In the genomic region with DNA sequence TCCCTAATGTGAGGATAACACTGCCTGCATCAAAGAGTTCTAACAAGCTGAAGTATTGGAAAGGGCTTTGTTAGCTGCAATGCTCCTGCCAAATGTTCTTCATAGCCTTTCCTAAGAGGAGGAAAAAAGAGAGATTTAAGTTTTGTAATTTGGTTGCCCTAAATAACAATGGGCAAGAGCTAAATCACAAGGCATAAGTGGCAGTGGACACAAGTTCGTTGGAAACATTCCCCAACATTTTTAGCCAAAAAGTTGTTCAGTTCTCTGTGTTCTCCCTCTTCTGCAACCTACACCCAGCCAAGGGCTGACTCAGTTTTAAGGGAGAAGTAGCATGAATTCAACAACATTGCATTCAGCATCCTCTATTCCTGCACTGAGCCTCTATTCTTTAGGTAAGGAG, we compare ENCODE assay signal across 20 cellular contexts. TPM values are rescaled to one million over a fixed set of nuclear protein-coding genes. Genes with fewer than 3 reads are reported as not detected.
DNase-seq lines count a peak whose midpoint lies in the region; ATAC-seq, FAIRE-seq and TF ChIP-seq lines count a peak whose summit lies in the region.
"Had no signal": no experiment of that assay in that cellular context is flagged by ENCODE, and none has a peak within 500 bp of the region (broad histone marks: within the 10 kb centered on the region; RNA-seq: fewer than 3 reads in every experiment).

No MANE protein-coding gene starts in this region.

- no peaks in the 10 kb centered on the region for H3K27me3 ChIP-seq in H1 (replicated peaks in 1 of 4; ENCODE audit: control insufficient read depth in 3 of 4, extremely low read depth in 1 of 4, insufficient read depth in 3 of 4, low read length in 3 of 4)

- H2BK120ac ChIP-seq in H1 (replicated peaks; ENCODE audit: low read depth, low read length): no peak overlapping the region

- no peaks in the 10 kb centered on the region for H3K4me1 Mint-ChIP-seq in activated T-helper 1 cell treated with anti-CD3 and anti-CD28 coated beads, Interleukin-12 subunit alpha, Interleukin-12 subunit beta, Interleukin-2, Interleukin-4 antibody, amounts not matched to agents 30 ng/mL and 10 ng/mL and 1 ng/mL, durations not matched to agents 14 hours and 24 hours and 36 hours (ENCODE audit: low read depth)

- no peaks in the 10 kb centered on the region for H3K23me2 ChIP-seq in H1 (ENCODE audit: low read depth, low read length)

- H4K8ac ChIP-seq in H1 (ENCODE audit: extremely low read depth, insufficient read depth, low read length): no peak overlapping the region

- H2AK5ac ChIP-seq in H1 (ENCODE audit: low read depth, low read length): no peak overlapping the region

- no peak overlapping the region for H4K91ac ChIP-seq in H1 (replicated peaks; ENCODE audit: insufficient read length, low read length)

- H2BK12ac ChIP-seq in H1 (ENCODE audit: low read depth, low read length): peak overlapping the region; percentile 75; the same call in 1 of the 2 replicates

- H3K4me2 ChIP-seq in H1 (ENCODE audit: insufficient read depth in 1 of 2, low read depth in 2 of 2, low read length in 2 of 2): no peak overlapping the region

- H3K36me3 Mint-ChIP-seq in activated T-helper 1 cell treated with anti-CD3 and anti-CD28 coated beads, Interleukin-12 subunit alpha, Interleukin-12 subunit beta, Interleukin-2, Interleukin-4 antibody, amounts not matched to agents 30 ng/mL and 10 ng/mL and 1 ng/mL, durations not matched to agents 14 hours and 24 hours and 36 hours (ENCODE audit: low read depth): no peaks in the 10 kb centered on the region

- H4K5ac ChIP-seq in H1 (ENCODE audit: insufficient read length, low read depth, low read length): no peak overlapping the region

- H2BK5ac ChIP-seq in H1 (ENCODE audit: low read depth, low read length): no peak overlapping the region

- H3K79me2 ChIP-seq in H1 (ENCODE audit: control insufficient read depth in 1 of 2, insufficient read depth in 2 of 2, low read length in 2 of 2): no peaks in the 10 kb centered on the region

- no peak for TF ChIP-seq RAD21 in H1 (IDR thresholded peaks at IDR 0.05 in 1 of 2, conservative IDR thresholded peaks at IDR 0.05 in 1 of 2; ENCODE audit: low read depth in 2 of 2, low read length in 2 of 2)

- TF ChIP-seq POLR2A in H1 (IDR thresholded peaks at IDR 0.05; ENCODE audit: control extremely low read depth in 1 of 2, low read depth in 2 of 2, low read length in 2 of 2): no peak

- no peak overlapping the region for H3K27ac Mint-ChIP-seq in activated T-helper 1 cell treated with anti-CD3 and anti-CD28 coated beads, Interleukin-12 subunit alpha, Interleukin-12 subunit beta, Interleukin-2, Interleukin-4 antibody, amounts not matched to agents 30 ng/mL and 10 ng/mL and 1 ng/mL, durations not matched to agents 14 hours and 24 hours and 36 hours

- no peak overlapping the region for H3K9ac ChIP-seq in H1 (replicated peaks in 1 of 4; ENCODE audit: extremely low read depth in 1 of 4, low read depth in 3 of 4, low read length in 3 of 4)

- POLR2A ChIA-PET in H1 (lab: Charles Lee; ENCODE audit: partially characterized antibody): interaction anchor here (0.8 kb wide), 1 partner anchor 24 kb away, joined by 3 read pairs; no protein-coding TSS in a partner anchor

- H3K36me3 ChIP-seq in H1 (ENCODE audit: control insufficient read depth in 2 of 4, insufficient read depth in 4 of 4, low read length in 3 of 4): no peaks in the 10 kb centered on the region

- peaks cover 6% of the 10 kb centered on the region for H3K27me3 Mint-ChIP-seq in activated T-helper 1 cell treated with anti-CD3 and anti-CD28 coated beads, Interleukin-12 subunit alpha, Interleukin-12 subunit beta, Interleukin-2, Interleukin-4 antibody, amounts not matched to agents 30 ng/mL and 10 ng/mL and 1 ng/mL, durations not matched to agents 14 hours and 24 hours and 36 hours (ENCODE audit: insufficient read depth)

- H3K9me3 Mint-ChIP-seq in activated T-helper 1 cell treated with anti-CD3 and anti-CD28 coated beads, Interleukin-12 subunit alpha, Interleukin-12 subunit beta, Interleukin-2, Interleukin-4 antibody, amounts not matched to agents 30 ng/mL and 10 ng/mL and 1 ng/mL, durations not matched to agents 14 hours and 24 hours and 36 hours: no peaks in the 10 kb centered on the region

- CTCF ChIA-PET in H1 (lab: Charles Lee; ENCODE audit: partially characterized antibody): interaction anchor here (0.9 to 1.6 kb wide), 3 partner anchors 9 to 131 kb away, joined by 3 read pairs; no protein-coding TSS in a partner anchor

- H3K18ac ChIP-seq in H1 (ENCODE audit: extremely low read depth, low read length): no peak overlapping the region

- FAIRE-seq in H1 (lab: Jason Lieb, UNC): no peak
- FAIRE-seq: A204.1 had no signal

- no peak overlapping the region for H3K27ac ChIP-seq in H1 (ENCODE audit: low read depth, low read length)
- H3K27ac ChIP-seq: C4-2B had no signal

- ATAC-seq in HG03045 (IDR thresholded peaks at IDR 0.05; ENCODE audit: unreplicated experiment) (no peak), GM18868 (IDR thresholded peaks at IDR 0.05; ENCODE audit: unreplicated experiment) (no peak)
- ATAC-seq: PC-3 had no signal

- no peak overlapping the region for H2BK15ac ChIP-seq in H1 (ENCODE audit: low read length)

- H3K4ac ChIP-seq in H1 (replicated peaks; ENCODE audit: insufficient read length, low read depth, low read length): no peak overlapping the region

- H3K4me3 ChIP-seq in H1 (ENCODE audit: extremely low read depth in 1 of 4, insufficient read depth in 2 of 4, low read depth in 3 of 4, low read length in 4 of 4): no peak overlapping the region

- H2AFZ ChIP-seq in H1 (ENCODE audit: low read length): no peak overlapping the region

- no peak overlapping the region for H3K56ac ChIP-seq in H1 (replicated peaks; ENCODE audit: insufficient read length, low read depth, low read length)

- no peak overlapping the region for H3K4me3 Mint-ChIP-seq in activated T-helper 1 cell treated with anti-CD3 and anti-CD28 coated beads, Interleukin-12 subunit alpha, Interleukin-12 subunit beta, Interleukin-2, Interleukin-4 antibody, amounts not matched to agents 30 ng/mL and 10 ng/mL and 1 ng/mL, durations not matched to agents 14 hours and 24 hours and 36 hours

- H2BK20ac ChIP-seq in H1 (ENCODE audit: low read length): 0 out of 2 replicates have a peak overlapping the region, but pooled peaks have one; percentile 61

- H4K20me1 ChIP-seq in H1 (replicated peaks in 1 of 2; ENCODE audit: control insufficient read depth in 1 of 2, insufficient read depth in 2 of 2, low read length in 2 of 2): no peaks in the 10 kb centered on the region

- H3K14ac ChIP-seq in H1 (ENCODE audit: insufficient read length): no peak overlapping the region

- H3K9me3 ChIP-seq in H1 (ENCODE audit: insufficient read depth in 2 of 2, low read depth in 1 of 2, low read length in 1 of 2): no peaks in the 10 kb centered on the region

- no peak for TF ChIP-seq EP300 in H1 (IDR thresholded peaks at IDR 0.05; ENCODE audit: borderline replicate concordance in 1 of 2, low read depth in 2 of 2, low read length in 2 of 2)

- 87% methylated on average over 1 of the region's 1 CpG; no CpG with 5 or more reads in 1 of the 2 experiments for WGBS in H1 (ENCODE audit: extremely low coverage in 1 of 2, insufficient coverage in 1 of 2, insufficient read length in 1 of 2, insufficient replicate concordance in 2 of 2, low coverage in 1 of 2, low lambda C conversion rate in 2 of 2, missing lambda C conversion rate in 1 of 2), 2 experiments

- intact Hi-C loops in activated T-helper 1 cell treated with anti-CD3 and anti-CD28 coated beads, Interleukin-12 subunit alpha, Interleukin-12 subunit beta, Interleukin-2, Interleukin-4 antibody, amounts not matched to agents 30 ng/mL and 10 ng/mL and 1 ng/mL, durations not matched to agents 14 hours and 24 hours and 36 hours (cut with micrococcal nuclease): no loop called here

- no peaks in the 10 kb centered on the region for H3K79me1 ChIP-seq in H1 (ENCODE audit: low read depth, low read length)

- no peak overlapping the region for H3K23ac ChIP-seq in H1 (ENCODE audit: insufficient read length)

- peaks cover 0 to 4% (median 2%) of the 10 kb centered on the region in 4 experiments; a peak in 2 of 7 replicates for H3K4me1 ChIP-seq in H1 (replicated peaks in 1 of 4; ENCODE audit: control insufficient read depth in 3 of 4, insufficient read depth in 4 of 4, low read length in 3 of 4)

- DNase-seq in GM03348 (ENCODE audit: low spot score) (peak; percentile 10), H1 (ENCODE audit: low read depth in 1 of 2, low spot score in 2 of 2) (no peak), medulla oblongata (ENCODE audit: extremely low spot score) (peak; percentile 75), superior temporal gyrus (ENCODE audit: extremely low spot score) (peak; percentile 67), NCI-H82 (lab: John Stamatoyannopoulos, UW) (no peak)
- DNase-seq in activated T-helper 1 cell treated with anti-CD3 and anti-CD28 coated beads, Interleukin-12 subunit alpha, Interleukin-12 subunit beta, Interleukin-2, Interleukin-4 antibody, amounts not matched to agents 30 ng/mL and 10 ng/mL and 1 ng/mL, durations not matched to agents 14 hours and 24 hours and 36 hours (ENCODE audit: low spot score): no peak
- DNase-seq: COR-L47; HCEC 1CT; IMR-90; Kasumi-1; NCI-H1417; NCI-H2029 treated with DMSO at 0.1 percent for 48 hours; NCI-H2227 treated with DMSO at 0.1 percent for 48 hours; NCI-H524 treated with DMSO at 0.1 percent for 48 hours; NK-92 treated with Interleukin-12 subunit alpha and Interleukin-12 subunit beta, amount 100 ng/mL, for 24 hours; PC-3 had no signal

- no peak for TF ChIP-seq CTCF in H1 (IDR thresholded peaks at IDR 0.05; ENCODE audit: control extremely low read depth in 1 of 3, insufficient read depth in 1 of 3, low read depth in 1 of 3, low read length in 3 of 3)

RNA-seq across cellular contexts. Expression of gene UQCRHL, which starts 2.6 kb away (rescaled TPM):
- total RNA-seq in H1 (2021; fragmentation: NEBNext Ultra II Directional; extraction: Animal tissue kit (Norgen Biotek cat#: 25700)): 3.4 and 3.9 TPM in 2 replicates
- 2.6 and 3.7 TPM in 2 replicates for polyA plus RNA-seq in H1 (2011; rRNA removed)
- polyA plus RNA-seq in H1 (2011; cell fraction: cytosol; rRNA removed): 3.2 TPM
- polyA plus RNA-seq in H1 (2011; cell fraction: nucleus; rRNA removed): 1.4 TPM
- polyA plus RNA-seq in H1 (2012, experiment 1 of 2): 4.7 to 48.6 TPM (median 15.9 TPM) in 4 replicates
- polyA plus RNA-seq in H1 (2012, experiment 2 of 2): 0.83 TPM
- polyA plus RNA-seq in H1 (2013, experiment 1 of 2): 3.7 TPM
- 3.8 TPM for polyA plus RNA-seq in H1 (2013, experiment 2 of 2)
- polyA minus RNA-seq in H1 (2011; rRNA and poly(A)+ RNA removed): 0.68 and 0.73 TPM in 2 replicates
- 6.5 TPM for polyA minus RNA-seq in H1 (2011; cell fraction: cytosol; rRNA and poly(A)+ RNA removed)
- 1.2 TPM for polyA minus RNA-seq in H1 (2011; cell fraction: nucleus; rRNA and poly(A)+ RNA removed)
- total RNA-seq in activated T-helper 1 cell treated with anti-CD3 and anti-CD28 coated beads, Interleukin-12 subunit alpha, Interleukin-12 subunit beta, Interleukin-2, Interleukin-4 antibody, amounts not matched to agents 30 ng/mL and 10 ng/mL and 1 ng/mL, durations not matched to agents 14 hours and 24 hours and 36 hours: 1.3 and 1.5 TPM in 2 replicates

RNA-seq across cellular contexts. Expression of gene SPEN, which starts 37.4 kb away (rescaled TPM):
- 47.6 and 52.1 TPM in 2 replicates for total RNA-seq in H1 (2021; fragmentation: NEBNext Ultra II Directional; extraction: Animal tissue kit (Norgen Biotek cat#: 25700))
- 12.5 and 13.6 TPM in 2 replicates for polyA plus RNA-seq in H1 (2011; rRNA removed)
- 7.8 TPM for polyA plus RNA-seq in H1 (2011; cell fraction: cytosol; rRNA removed)
- polyA plus RNA-seq in H1 (2011; cell fraction: nucleus; rRNA removed): 42.6 TPM
- polyA plus RNA-seq in H1 (2012, experiment 1 of 2): 32.8 to 43.0 TPM (median 38.8 TPM) in 4 replicates
- polyA plus RNA-seq in H1 (2012, experiment 2 of 2): 1.2 TPM
- 25.4 TPM for polyA plus RNA-seq in H1 (2013, experiment 1 of 2)
- 24.1 TPM for polyA plus RNA-seq in H1 (2013, experiment 2 of 2)
- 33.9 and 41.3 TPM in 2 replicates for polyA minus RNA-seq in H1 (2011; rRNA and poly(A)+ RNA removed)
- 27.7 TPM for polyA minus RNA-seq in H1 (2011; cell fraction: cytosol; rRNA and poly(A)+ RNA removed)
- 42.9 TPM for polyA minus RNA-seq in H1 (2011; cell fraction: nucleus; rRNA and poly(A)+ RNA removed)
- 81.9 and 87.6 TPM in 2 replicates for total RNA-seq in activated T-helper 1 cell treated with anti-CD3 and anti-CD28 coated beads, Interleukin-12 subunit alpha, Interleukin-12 subunit beta, Interleukin-2, Interleukin-4 antibody, amounts not matched to agents 30 ng/mL and 10 ng/mL and 1 ng/mL, durations not matched to agents 14 hours and 24 hours and 36 hours

RNA-seq across cellular contexts. Expression of gene FBLIM1, which starts 51.5 kb away (rescaled TPM):
- 63.2 and 66.6 TPM in 2 replicates for total RNA-seq in H1 (2021; fragmentation: NEBNext Ultra II Directional; extraction: Animal tissue kit (Norgen Biotek cat#: 25700))
- 66.7 and 99.1 TPM in 2 replicates for polyA plus RNA-seq in H1 (2011; rRNA removed)
- 86.2 TPM for polyA plus RNA-seq in H1 (2011; cell fraction: cytosol; rRNA removed)
- polyA plus RNA-seq in H1 (2011; cell fraction: nucleus; rRNA removed): 79.6 TPM
- polyA plus RNA-seq in H1 (2012, experiment 1 of 2): 56.8 to 78.0 TPM (median 64.4 TPM) in 4 replicates
- 50.3 TPM for polyA plus RNA-seq in H1 (2012, experiment 2 of 2)
- 62.3 TPM for polyA plus RNA-seq in H1 (2013, experiment 1 of 2)
- polyA plus RNA-seq in H1 (2013, experiment 2 of 2): 57.2 TPM
- 25.8 and 31.1 TPM in 2 replicates for polyA minus RNA-seq in H1 (2011; rRNA and poly(A)+ RNA removed)
- polyA minus RNA-seq in H1 (2011; cell fraction: cytosol; rRNA and poly(A)+ RNA removed): 34.8 TPM
- polyA minus RNA-seq in H1 (2011; cell fraction: nucleus; rRNA and poly(A)+ RNA removed): 44.5 TPM
- not detected in 2 replicates for total RNA-seq in activated T-helper 1 cell treated with anti-CD3 and anti-CD28 coated beads, Interleukin-12 subunit alpha, Interleukin-12 subunit beta, Interleukin-2, Interleukin-4 antibody, amounts not matched to agents 30 ng/mL and 10 ng/mL and 1 ng/mL, durations not matched to agents 14 hours and 24 hours and 36 hours

Comparison
In these comparisons a context has a peak if more than half of its experiments do, and no peak if none do; other contexts are left out.
1. DNase-seq: peak in GM03348 (single experiment), medulla oblongata (single experiment) and superior temporal gyrus (single experiment); none in H1 (0 of 2), activated T-helper 1 cell treated with anti-CD3 and anti-CD28 coated beads, Interleukin-12 subunit alpha, Interleukin-12 subunit beta, Interleukin-2, Interleukin-4 antibody, amounts not matched to agents 30 ng/mL and 10 ng/mL and 1 ng/mL, durations not matched to agents 14 hours and 24 hours and 36 hours (single experiment) and NCI-H82 (single experiment).
2. RNA of gene FBLIM1, which starts 51.5 kb away (total RNA-seq): 63.2 to 66.6 TPM in H1; not detected in activated T-helper 1 cell treated with anti-CD3 and anti-CD28 coated beads, Interleukin-12 subunit alpha, Interleukin-12 subunit beta, Interleukin-2, Interleukin-4 antibody, amounts not matched to agents 30 ng/mL and 10 ng/mL and 1 ng/mL, durations not matched to agents 14 hours and 24 hours and 36 hours; every median in the first group is over 10 times any median in the second.